In genomic region chr7:50625360-50625759, GRCh38 we compare ENCODE assay signal across 27 cellular contexts.
"Had no signal": no experiment of that assay in that cellular context is flagged by ENCODE, and none has a peak within 500 bp of the region (broad histone marks: within the 10 kb centered on the region; RNA-seq: fewer than 3 reads in every experiment).

No MANE protein-coding gene starts in this region.

- H3K36me3 ChIP-seq: SJSA1 had no signal

- ATAC-seq: activated T-cell treated with anti-CD3 and anti-CD28 coated beads, Interleukin-2, amount 50 U/mL, for 72 hours; SK-N-SH treated with all-trans-retinoic acid at 6 μM for 48 hours had no signal

- H3K4me3 ChIP-seq: adrenal gland, SJSA1 had no signal

- DNase-seq: activated B cell treated with CpG ODN at 0.5 μM for 24 hours; activated CD4-positive, alpha-beta memory T cell treated with anti-CD3 and anti-CD28 coated beads for 36 hours; activated CD4-positive, alpha-beta T cell treated with anti-CD3 and anti-CD28 coated beads for 1 hour; activated CD4-positive, alpha-beta T cell treated with anti-CD3 and anti-CD28 coated beads, Interleukin-2, amount 10 ng/mL, durations not matched to agents 7 days and 5 days; activated CD8-positive, alpha-beta memory T cell treated with anti-CD3 and anti-CD28 coated beads, Interleukin-2, amount 50 U/mL, for 4 hours; activated naive CD4-positive, alpha-beta T cell treated with anti-CD3 and anti-CD28 coated beads, Interleukin-2, amount 50 U/mL, for 16 hours; activated naive CD8-positive, alpha-beta T cell treated with anti-CD3 and anti-CD28 coated beads, Interleukin-2, amount 10 ng/mL, durations not matched to agents 7 days and 5 days; activated T-cell treated with anti-CD3 and anti-CD28 coated beads, Interleukin-2, amount 50 U/mL, for 72 hours; adrenal gland; anterior cingulate cortex; IMR-90; KG1; NCI-H1092 treated with DMSO at 0.1 percent for 48 hours; NCI-H1436; NCI-H1694 treated with DMSO at 0.1 percent for 48 hours; NCI-H2029 treated with DMSO at 0.1 percent for 48 hours; NCI-H345; NCI-H510A; NCI-H526 treated with DMSO at 0.1 percent for 48 hours; NCI-H82; RPMI8226; SHP77; SW 1271; T-helper 9 cell had no signal

- H3K27ac ChIP-seq: adrenal gland, SJSA1 had no signal

- H3K4me1 ChIP-seq: adrenal gland, SJSA1 had no signal

- H3K27me3 ChIP-seq: adrenal gland, SJSA1 had no signal

- H3K9me3 ChIP-seq: adrenal gland, SJSA1 had no signal

- FAIRE-seq: bronchial epithelial cell had no signal
